Comparison of ENCODE assay signal across 15 cellular contexts in genomic region chr18:9507565-9508088, GRCh38. TPM values are rescaled to one million over a fixed set of nuclear protein-coding genes. Genes with fewer than 3 reads are reported as not detected.
DNase-seq lines count a peak whose midpoint lies in the region; ATAC-seq and TF ChIP-seq lines count a peak whose summit lies in the region.
"Had no signal": no experiment of that assay in that cellular context is flagged by ENCODE, and none has a peak within 500 bp of the region (broad histone marks: within the 10 kb centered on the region; RNA-seq: fewer than 3 reads in every experiment).

No MANE protein-coding gene starts in this region.

- no peaks in the 10 kb centered on the region for H3K27me3 Mint-ChIP-seq in activated naive CD4-positive, alpha-beta T cell treated with anti-CD3 and anti-CD28 coated beads, Interleukin-2, amount 50 U/mL, for 24 hours
- H3K27me3 Mint-ChIP-seq in activated naive CD4-positive, alpha-beta T cell treated with anti-CD3 and anti-CD28 coated beads, Interleukin-2, amount 10 ng/mL, durations not matched to agents 7 days and 5 days: no peaks in the 10 kb centered on the region
- H3K27me3 Mint-ChIP-seq in T-helper 17 cell: no peaks in the 10 kb centered on the region

- no peaks in the 10 kb centered on the region for H3K36me3 ChIP-seq in thyroid gland
- H3K36me3 ChIP-seq: HAP-1 had no signal

- TF ChIP-seq CTCF in fibroblast of villous mesenchyme (IDR thresholded peaks at IDR 0.05; ENCODE audit: insufficient read depth, low read depth, low read length) (no peak), thyroid gland (IDR thresholded peaks at IDR 0.05) (no peak)

- H3K4me3 ChIP-seq in fibroblast of villous mesenchyme (ENCODE audit: low read depth, low read length) (no peak overlapping the region), thyroid gland (replicated peaks in 1 of 3) (no peak overlapping the region)
- H3K4me3 ChIP-seq: BLaER1, HAP-1, PC-9 had no signal

- no peaks in the 10 kb centered on the region for H3K27me3 ChIP-seq in thyroid gland
- H3K27me3 ChIP-seq: BLaER1 had no signal

- no peak overlapping the region for H3K4me3 Mint-ChIP-seq in activated naive CD4-positive, alpha-beta T cell treated with anti-CD3 and anti-CD28 coated beads, Interleukin-2, amount 50 U/mL, for 24 hours
- no peak overlapping the region for H3K4me3 Mint-ChIP-seq in activated naive CD4-positive, alpha-beta T cell treated with anti-CD3 and anti-CD28 coated beads, Interleukin-2, amount 10 ng/mL, durations not matched to agents 7 days and 5 days
- no peak overlapping the region for H3K4me3 Mint-ChIP-seq in T-helper 17 cell

- TF ChIP-seq POLR2A in thyroid gland (IDR thresholded peaks at IDR 0.05): no peak

- WGBS in thyroid gland, 2 donors: 63 to 64% methylated on average over 2 of the region's 2 CpGs

- intact Hi-C loops in thyroid gland (cut with DNase I) (no loop called here), Right ventricle myocardium superior (cut with DNase I) (no loop called here)

- H3K9me3 ChIP-seq in T-helper 17 cell (ENCODE audit: control insufficient read depth, low read length, poor library complexity, severe bottlenecking) (peaks cover 5% of the 10 kb centered on the region), thyroid gland (no peaks in the 10 kb centered on the region)
- H3K9me3 ChIP-seq: HAP-1 had no signal

- DNase-seq in activated naive CD4-positive, alpha-beta T cell treated with anti-CD3 and anti-CD28 coated beads, Interleukin-2, amount 10 ng/mL, durations not matched to agents 7 days and 5 days: no peak
- DNase-seq in T-helper 17 cell (no peak), fibroblast of villous mesenchyme (ENCODE audit: low read depth) (peak; percentile 80), thyroid gland (no peak), NCI-H1417 treated with DMSO at 0.1 percent for 48 hours (lab: John Stamatoyannopoulos, UW) (no peak), Right ventricle myocardium superior (no peak)
- DNase-seq in stimulated activated CD4-positive, alpha-beta T cell treated with anti-CD3 and anti-CD28 coated beads, Interleukin-2, amount 100 ng/mL, for 48 hours: no peak
- DNase-seq: NCI-H1694, NCI-H345, NCI-H69, PC-9 had no signal

- peaks cover 28 to 36% of the 10 kb centered on the region in 2 donors for H3K4me1 ChIP-seq in thyroid gland
- H3K4me1 ChIP-seq: HAP-1 had no signal

- H3K9me3 Mint-ChIP-seq in activated naive CD4-positive, alpha-beta T cell treated with anti-CD3 and anti-CD28 coated beads, Interleukin-2, amount 50 U/mL, for 24 hours: no peaks in the 10 kb centered on the region
- H3K9me3 Mint-ChIP-seq in activated naive CD4-positive, alpha-beta T cell treated with anti-CD3 and anti-CD28 coated beads, Interleukin-2, amount 10 ng/mL, durations not matched to agents 7 days and 5 days: peaks cover 9% of the 10 kb centered on the region

- peaks cover 10% of the 10 kb centered on the region for H3K36me3 Mint-ChIP-seq in activated naive CD4-positive, alpha-beta T cell treated with anti-CD3 and anti-CD28 coated beads, Interleukin-2, amount 50 U/mL, for 24 hours
- H3K36me3 Mint-ChIP-seq in activated naive CD4-positive, alpha-beta T cell treated with anti-CD3 and anti-CD28 coated beads, Interleukin-2, amount 10 ng/mL, durations not matched to agents 7 days and 5 days: peaks cover 8% of the 10 kb centered on the region
- H3K36me3 Mint-ChIP-seq in T-helper 17 cell (ENCODE audit: low read depth): no peaks in the 10 kb centered on the region

- peak overlapping the region in 2 of 3 donors; percentile 11 to 67 for H3K27ac ChIP-seq in thyroid gland
- H3K27ac ChIP-seq: 22Rv1, BLaER1, PC-9 had no signal

- H3K4me1 Mint-ChIP-seq in activated naive CD4-positive, alpha-beta T cell treated with anti-CD3 and anti-CD28 coated beads, Interleukin-2, amount 50 U/mL, for 24 hours: peaks cover 46% of the 10 kb centered on the region
- no peaks in the 10 kb centered on the region for H3K4me1 Mint-ChIP-seq in activated naive CD4-positive, alpha-beta T cell treated with anti-CD3 and anti-CD28 coated beads, Interleukin-2, amount 10 ng/mL, durations not matched to agents 7 days and 5 days
- peaks cover 32% of the 10 kb centered on the region for H3K4me1 Mint-ChIP-seq in T-helper 17 cell

- peak overlapping the region; percentile 15 for H3K27ac Mint-ChIP-seq in activated naive CD4-positive, alpha-beta T cell treated with anti-CD3 and anti-CD28 coated beads, Interleukin-2, amount 50 U/mL, for 24 hours
- H3K27ac Mint-ChIP-seq in activated naive CD4-positive, alpha-beta T cell treated with anti-CD3 and anti-CD28 coated beads, Interleukin-2, amount 10 ng/mL, durations not matched to agents 7 days and 5 days: no peak overlapping the region
- H3K27ac Mint-ChIP-seq in T-helper 17 cell: peak overlapping the region; percentile 74

- ATAC-seq in T-helper 17 cell (no peak), Right ventricle myocardium superior (ENCODE audit: poor library complexity) (no peak)

- CTCF ChIA-PET in activated naive CD4-positive, alpha-beta T cell treated with anti-CD3 and anti-CD28 coated beads, Interleukin-2, amount 10 ng/mL, durations not matched to agents 7 days and 5 days (lab: Charles Lee): interaction anchor here (2.1 kb wide), 1 partner anchor 9 kb away, joined by 5 read pairs; no protein-coding TSS in a partner anchor

RNA-seq across cellular contexts. Expression of gene RALBP1, which starts 32.3 kb away (rescaled TPM):
- total RNA-seq in T-helper 17 cell (10 to 100 TPM; 24.1 to 25.3 TPM), fibroblast of villous mesenchyme (69.3 and 76.4 TPM in 2 replicates), thyroid gland (10 to 100 TPM; 46.6 to 69.9 (median 62.8) TPM), Right ventricle myocardium superior (45.2 TPM)
